In genomic region chr1:155015527-155016230, GRCh38 we compare ENCODE assay signal across 11 cellular contexts. TPM values are rescaled to one million over a fixed set of nuclear protein-coding genes. Genes with fewer than 3 reads are reported as not detected.
A peak's percentile ranks its signal among the peaks of the same experiment; 100 is the strongest.
DNase-seq lines count a peak whose midpoint lies in the region; ATAC-seq and TF ChIP-seq lines count a peak whose summit lies in the region.
"Had no signal": no experiment of that assay in that cellular context is flagged by ENCODE, and none has a peak within 500 bp of the region (broad histone marks: within the 10 kb centered on the region; RNA-seq: fewer than 3 reads in every experiment).

No MANE protein-coding gene starts in this region.

- H3K9me3 ChIP-seq in mucosa of descending colon: no peaks in the 10 kb centered on the region
- H3K9me3 ChIP-seq in tibial nerve: no peaks in the 10 kb centered on the region

- peak overlapping the region; percentile 86 to 99 (median 97) for H3K27ac ChIP-seq in tibial nerve

- no peak for TF ChIP-seq POLR2A in tibial nerve (IDR thresholded peaks at IDR 0.05)

- no peak overlapping the region for H3K27ac Mint-ChIP-seq in activated naive CD8-positive, alpha-beta T cell
- H3K27ac Mint-ChIP-seq in activated naive CD8-positive, alpha-beta T cell treated with anti-CD3 and anti-CD28 coated beads, Interleukin-2, amount 50 U/mL, for 24 hours: no peak overlapping the region
- H3K27ac Mint-ChIP-seq in activated CD4-positive, alpha-beta memory T cell treated with anti-CD3 and anti-CD28 coated beads, Interleukin-2, amount 10 ng/mL, durations not matched to agents 7 days and 5 days: peak overlapping the region; percentile 83
- H3K27ac Mint-ChIP-seq: endodermal cell had no signal

- DNase-seq in activated naive CD8-positive, alpha-beta T cell treated with anti-CD3 and anti-CD28 coated beads, Interleukin-2, amount 50 U/mL, for 24 hours: no peak
- no peak for DNase-seq in activated CD4-positive, alpha-beta memory T cell treated with anti-CD3 and anti-CD28 coated beads, Interleukin-2, amount 10 ng/mL, durations not matched to agents 7 days and 5 days
- DNase-seq in mucosa of descending colon (peak in 2 of 3 donors; percentile 57 to 60), tibial nerve (ENCODE audit: low spot score in 2 of 2) (no peak), AG08396 (ENCODE audit: low spot score) (no peak)
- DNase-seq in stimulated activated CD4-positive, alpha-beta T cell treated with anti-CD3 and anti-CD28 coated beads, Interleukin-4, amount 100 ng/mL, for 4 hours: no peak
- no peak for DNase-seq in stimulated activated CD4-positive, alpha-beta T cell treated with anti-CD3 and anti-CD28 coated beads, Interleukin-15, amount 100 ng/mL, for 24 hours
- DNase-seq: endodermal cell, NCI-H1436 had no signal

- ATAC-seq in activated naive CD8-positive, alpha-beta T cell treated with anti-CD3 and anti-CD28 coated beads, Interleukin-2, amount 50 U/mL, for 24 hours: no peak
- ATAC-seq in mucosa of descending colon: no peak

- no peak for TF ChIP-seq CTCF in mucosa of descending colon (IDR thresholded peaks at IDR 0.05)
- no peak for TF ChIP-seq CTCF in tibial nerve (IDR thresholded peaks at IDR 0.05)

- peaks cover 55% of the 10 kb centered on the region for H3K4me1 Mint-ChIP-seq in activated naive CD8-positive, alpha-beta T cell (ENCODE audit: low read depth)
- peaks cover 66% of the 10 kb centered on the region for H3K4me1 Mint-ChIP-seq in activated naive CD8-positive, alpha-beta T cell treated with anti-CD3 and anti-CD28 coated beads, Interleukin-2, amount 50 U/mL, for 24 hours
- peaks cover 73% of the 10 kb centered on the region for H3K4me1 Mint-ChIP-seq in activated CD4-positive, alpha-beta memory T cell treated with anti-CD3 and anti-CD28 coated beads, Interleukin-2, amount 10 ng/mL, durations not matched to agents 7 days and 5 days

- TF ChIP-seq EP300 in tibial nerve (IDR thresholded peaks at IDR 0.05): no peak

- intact Hi-C loops in mucosa of descending colon (cut with DNase I, micrococcal nuclease): loop anchor here in 1 of 2 donors (10.0 kb wide), 1 partner anchor 51 kb away; the partner anchor contains the start of gene PYGO2

- 82 to 89% methylated on average over 16 of the region's 16 CpGs for WGBS in tibial nerve, 2 donors

- no peaks in the 10 kb centered on the region for H3K36me3 Mint-ChIP-seq in activated naive CD8-positive, alpha-beta T cell
- no peaks in the 10 kb centered on the region for H3K36me3 Mint-ChIP-seq in activated naive CD8-positive, alpha-beta T cell treated with anti-CD3 and anti-CD28 coated beads, Interleukin-2, amount 50 U/mL, for 24 hours (ENCODE audit: low read depth)
- H3K36me3 Mint-ChIP-seq in activated CD4-positive, alpha-beta memory T cell treated with anti-CD3 and anti-CD28 coated beads, Interleukin-2, amount 10 ng/mL, durations not matched to agents 7 days and 5 days (ENCODE audit: low read depth): peaks cover 66% of the 10 kb centered on the region

- CTCF ChIA-PET in activated CD4-positive, alpha-beta memory T cell treated with anti-CD3 and anti-CD28 coated beads, Interleukin-2, amount 10 ng/mL, durations not matched to agents 7 days and 5 days (lab: Charles Lee): interaction anchor here (1.0 to 8.1 kb wide), 14 partner anchors 10 to 455 kb away, joined by 4 to 139 read pairs (median 16); partner anchors contain the start of genes ADAM15, CKS1B, FLAD1 and LENEP

- POLR2A ChIA-PET in activated CD4-positive, alpha-beta memory T cell treated with anti-CD3 and anti-CD28 coated beads, Interleukin-2, amount 10 ng/mL, durations not matched to agents 7 days and 5 days (lab: Charles Lee): interaction anchor here (0.7 to 14.7 kb wide), 16 partner anchors 8 to 79 kb away, joined by 3 to 203 read pairs (median 4); partner anchors contain the start of genes CKS1B, FLAD1, LENEP and PBXIP1

- no peaks in the 10 kb centered on the region for H3K9me3 Mint-ChIP-seq in activated naive CD8-positive, alpha-beta T cell (ENCODE audit: low read depth)
- H3K9me3 Mint-ChIP-seq in activated naive CD8-positive, alpha-beta T cell treated with anti-CD3 and anti-CD28 coated beads, Interleukin-2, amount 50 U/mL, for 24 hours: no peaks in the 10 kb centered on the region
- H3K9me3 Mint-ChIP-seq in activated CD4-positive, alpha-beta memory T cell treated with anti-CD3 and anti-CD28 coated beads, Interleukin-2, amount 10 ng/mL, durations not matched to agents 7 days and 5 days: no peaks in the 10 kb centered on the region
- H3K9me3 Mint-ChIP-seq: endodermal cell had no signal

- H3K36me3 ChIP-seq in mucosa of descending colon (ENCODE audit: low read depth) (no peaks in the 10 kb centered on the region), tibial nerve (peaks cover 0 to 24% (median 0%) of the 10 kb centered on the region in 3 donors)

- no peaks in the 10 kb centered on the region for H3K27me3 Mint-ChIP-seq in activated naive CD8-positive, alpha-beta T cell
- no peaks in the 10 kb centered on the region for H3K27me3 Mint-ChIP-seq in activated naive CD8-positive, alpha-beta T cell treated with anti-CD3 and anti-CD28 coated beads, Interleukin-2, amount 50 U/mL, for 24 hours
- no peaks in the 10 kb centered on the region for H3K27me3 Mint-ChIP-seq in activated CD4-positive, alpha-beta memory T cell treated with anti-CD3 and anti-CD28 coated beads, Interleukin-2, amount 10 ng/mL, durations not matched to agents 7 days and 5 days

- H3K27me3 ChIP-seq in tibial nerve: no peaks in the 10 kb centered on the region

- H3K4me3 ChIP-seq in mucosa of descending colon (no peak overlapping the region), tibial nerve (no peak overlapping the region)

- H3K4me1 ChIP-seq in mucosa of descending colon (ENCODE audit: low read depth): peaks cover 50% of the 10 kb centered on the region
- peaks cover 0 to 77% (median 55%) of the 10 kb centered on the region in 4 donors for H3K4me1 ChIP-seq in tibial nerve

- H3K4me3 Mint-ChIP-seq in activated naive CD8-positive, alpha-beta T cell: peak overlapping the region; percentile 36
- H3K4me3 Mint-ChIP-seq in activated naive CD8-positive, alpha-beta T cell treated with anti-CD3 and anti-CD28 coated beads, Interleukin-2, amount 50 U/mL, for 24 hours: no peak overlapping the region
- peak overlapping the region; percentile 46 for H3K4me3 Mint-ChIP-seq in activated CD4-positive, alpha-beta memory T cell treated with anti-CD3 and anti-CD28 coated beads, Interleukin-2, amount 10 ng/mL, durations not matched to agents 7 days and 5 days
- H3K4me3 Mint-ChIP-seq: endodermal cell had no signal

RNA-seq across cellular contexts. Expression of gene ZBTB7B, which starts 13.1 kb away (rescaled TPM):
- 100 to 1,000 TPM; 151 to 152 TPM for total RNA-seq in activated CD4-positive, alpha-beta memory T cell treated with anti-CD3 and anti-CD28 coated beads, Interleukin-2, amount 10 ng/mL, durations not matched to agents 7 days and 5 days
- total RNA-seq in mucosa of descending colon (100 to 1,000 TPM; 175 to 313 (median 255) TPM), tibial nerve (10 to 100 TPM; 44.6 to 53.4 (median 49.5) TPM)

RNA-seq across cellular contexts. Expression of gene DCST2, which starts 17.9 kb away (rescaled TPM):
- total RNA-seq in activated CD4-positive, alpha-beta memory T cell treated with anti-CD3 and anti-CD28 coated beads, Interleukin-2, amount 10 ng/mL, durations not matched to agents 7 days and 5 days: under 1 TPM; 0.18 to 0.40 TPM
- total RNA-seq in mucosa of descending colon (1 to 10 TPM; 1.7 to 3.3 (median 2.3) TPM), tibial nerve (1 to 10 TPM in 3 of 4 donors, under 1 TPM in 1; 0.90 to 4.2 (median 1.7) TPM)
- total RNA-seq: myocyte had no signal

RNA-seq across cellular contexts. Expression of gene DCST1, which starts 17.9 kb away (rescaled TPM):
- total RNA-seq in activated CD4-positive, alpha-beta memory T cell treated with anti-CD3 and anti-CD28 coated beads, Interleukin-2, amount 10 ng/mL, durations not matched to agents 7 days and 5 days: not detected
- under 1 TPM in 2 of 3 donors, not detected in 1; 0.19 to 0.20 TPM for total RNA-seq in mucosa of descending colon
- total RNA-seq in tibial nerve: 1 to 10 TPM in 1 of 4 donors, under 1 TPM in 2, not detected in 1; 0.21 to 3.5 (median 0.90) TPM
- total RNA-seq: endodermal cell, myocyte had no signal

RNA-seq across cellular contexts. Expression of gene LENEP, which starts 22.3 kb away (rescaled TPM):
- 1 to 10 TPM in 1 of 2 experiments, under 1 TPM in 1; 0.35 to 1.2 TPM for total RNA-seq in activated CD4-positive, alpha-beta memory T cell treated with anti-CD3 and anti-CD28 coated beads, Interleukin-2, amount 10 ng/mL, durations not matched to agents 7 days and 5 days
- under 1 TPM in 2 of 3 donors, not detected in 1; 0.60 to 0.76 TPM for total RNA-seq in mucosa of descending colon
- total RNA-seq in tibial nerve: 1 to 10 TPM in 1 of 4 donors, not detected in 3; 1.5 TPM
- total RNA-seq: myocyte had no signal

RNA-seq across cellular contexts. Expression of gene FLAD1, which starts 32.5 kb away (rescaled TPM):
- total RNA-seq in activated CD4-positive, alpha-beta memory T cell treated with anti-CD3 and anti-CD28 coated beads, Interleukin-2, amount 10 ng/mL, durations not matched to agents 7 days and 5 days: 10 to 100 TPM; 34.7 to 35.1 TPM
- total RNA-seq in mucosa of descending colon: 10 to 100 TPM; 28.4 to 40.4 (median 31.2) TPM
- total RNA-seq in tibial nerve: 10 to 100 TPM; 17.4 to 33.6 (median 23.6) TPM

Comparison
In these comparisons a context has a peak if more than half of its experiments do, and no peak if none do; other contexts are left out.
1. DNase-seq: peak in mucosa of descending colon (2 of 3); none in activated naive CD8-positive, alpha-beta T cell treated with anti-CD3 and anti-CD28 coated beads, Interleukin-2, amount 50 U/mL, for 24 hours (single experiment), activated CD4-positive, alpha-beta memory T cell treated with anti-CD3 and anti-CD28 coated beads, Interleukin-2, amount 10 ng/mL, durations not matched to agents 7 days and 5 days (single experiment), tibial nerve (0 of 2), stimulated activated CD4-positive, alpha-beta T cell treated with anti-CD3 and anti-CD28 coated beads, Interleukin-4, amount 100 ng/mL, for 4 hours (0 of 2), stimulated activated CD4-positive, alpha-beta T cell treated with anti-CD3 and anti-CD28 coated beads, Interleukin-15, amount 100 ng/mL, for 24 hours (single experiment) and AG08396 (single experiment).